In the genomic region with DNA sequence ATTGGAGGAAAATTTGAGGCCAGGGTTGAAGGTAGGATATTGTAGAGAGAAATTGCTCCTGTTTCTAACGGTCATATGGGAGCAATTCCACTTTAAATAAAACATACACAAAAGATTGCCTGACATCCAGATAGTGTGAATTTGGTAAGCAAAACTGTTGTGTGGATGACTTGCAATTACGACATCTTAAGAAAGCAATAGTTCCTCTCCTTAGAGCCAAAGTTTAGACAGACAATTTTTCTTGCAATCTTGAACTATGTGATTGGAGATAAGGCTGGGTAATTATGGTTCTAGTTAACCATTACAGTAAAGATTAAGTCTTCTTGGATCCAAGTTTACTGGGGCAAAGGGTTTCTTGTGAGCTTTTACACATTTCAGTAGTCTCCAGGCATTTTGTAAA, we compare ENCODE assay signal across 24 cellular contexts.
"Had no signal": no experiment of that assay in that cellular context is flagged by ENCODE, and none has a peak within 500 bp of the region (broad histone marks: within the 10 kb centered on the region; RNA-seq: fewer than 3 reads in every experiment).

No MANE protein-coding gene starts in this region.

- H3K4me3 Mint-ChIP-seq: central memory CD8-positive, alpha-beta T cell; effector memory CD8-positive, alpha-beta T cell; natural killer cell treated with Interleukin-12 subunit alpha and Interleukin-12 subunit beta and Interleukin-15 and Interleukin-18, amount 100 ng/mL, for 72 hours; stimulated activated effector memory CD8-positive, alpha-beta T cell treated with anti-CD3 and anti-CD28 coated beads, Interleukin-12 subunit alpha, Interleukin-12 subunit beta, amount 100 ng/mL, for 72 hours; stimulated activated naive CD8-positive, alpha-beta T cell treated with anti-CD3 and anti-CD28 coated beads, Interleukin-15, amount 100 ng/mL, for 72 hours; T-helper 1 cell treated with Interleukin-12 subunit alpha and Interleukin-12 subunit beta and Interleukin-4 antibody, amounts not matched to agents 30 μg/mL and 1 μg/mL, for 36 hours; WTC11 had no signal

- H3K9me3 Mint-ChIP-seq: WTC11 had no signal

- H3K4me1 ChIP-seq: breast epithelium, colonic mucosa, esophagus muscularis mucosa, gastroesophageal sphincter, left lung, pancreas, tibial artery had no signal

- H3K36me3 ChIP-seq: breast epithelium, colonic mucosa, esophagus muscularis mucosa, gastroesophageal sphincter, left lung, neutrophil, pancreas, tibial artery had no signal

- H3K4me3 ChIP-seq: breast epithelium, colonic mucosa, dorsolateral prefrontal cortex, esophagus muscularis mucosa, gastroesophageal sphincter, left lung, pancreas, skin epidermis, tibial artery had no signal

- H3K36me3 Mint-ChIP-seq: activated naive CD4-positive, alpha-beta T cell treated with anti-CD3 and anti-CD28 coated beads, Interleukin-2, amount 50 U/mL, for 72 hours; stimulated activated effector memory CD8-positive, alpha-beta T cell treated with anti-CD3 and anti-CD28 coated beads, Interleukin-12 subunit alpha, Interleukin-12 subunit beta, amount 100 ng/mL, for 72 hours; WTC11 had no signal

- H3K27ac Mint-ChIP-seq: activated naive CD4-positive, alpha-beta T cell treated with anti-CD3 and anti-CD28 coated beads, Interleukin-2, amount 50 U/mL, for 72 hours; effector memory CD8-positive, alpha-beta T cell; natural killer cell treated with Interleukin-12 subunit alpha and Interleukin-12 subunit beta and Interleukin-15 and Interleukin-18, amount 100 ng/mL, for 72 hours; stimulated activated effector memory CD8-positive, alpha-beta T cell treated with anti-CD3 and anti-CD28 coated beads, Interleukin-12 subunit alpha, Interleukin-12 subunit beta, amount 100 ng/mL, for 72 hours; stimulated activated naive CD8-positive, alpha-beta T cell treated with anti-CD3 and anti-CD28 coated beads, Interleukin-15, amount 100 ng/mL, for 72 hours; T-helper 1 cell treated with Interleukin-12 subunit alpha and Interleukin-12 subunit beta and Interleukin-4 antibody, amounts not matched to agents 30 μg/mL and 1 μg/mL, for 36 hours; WTC11 had no signal

- H3K27ac ChIP-seq: breast epithelium, colonic mucosa, dorsolateral prefrontal cortex, esophagus muscularis mucosa, gastroesophageal sphincter, left lung, neutrophil, pancreas, skin epidermis, tibial artery had no signal

- H3K9me3 ChIP-seq: breast epithelium, colonic mucosa, esophagus muscularis mucosa, gastroesophageal sphincter, pancreas, tibial artery had no signal

- FAIRE-seq: endothelial cell of umbilical vein, pancreas had no signal

- DNase-seq: activated T-cell treated with anti-CD3 and anti-CD28 coated beads, Interleukin-2, amount 50 U/mL, for 1 hour; colonic mucosa; dorsolateral prefrontal cortex; effector memory CD8-positive, alpha-beta T cell; kidney; left lung; pancreas; right cardiac atrium; stimulated activated CD4-positive, alpha-beta T cell treated with anti-CD3 and anti-CD28 coated beads, Interleukin-1b, Interleukin-23, amount 100 ng/mL, for 48 hours; stimulated activated naive CD8-positive, alpha-beta T cell treated with anti-CD3 and anti-CD28 coated beads, Interleukin-15, amount 100 ng/mL, for 72 hours; T1000; tibial artery had no signal

- ATAC-seq: activated naive CD4-positive, alpha-beta T cell treated with anti-CD3 and anti-CD28 coated beads, Interleukin-2, amount 50 U/mL, for 72 hours; effector memory CD8-positive, alpha-beta T cell; gastroesophageal sphincter; left lung; natural killer cell treated with Interleukin-12 subunit alpha and Interleukin-12 subunit beta and Interleukin-15 and Interleukin-18, amount 100 ng/mL, for 72 hours; pancreas; right cardiac atrium; stimulated activated effector memory CD8-positive, alpha-beta T cell treated with anti-CD3 and anti-CD28 coated beads, Interleukin-12 subunit alpha, Interleukin-12 subunit beta, amount 100 ng/mL, for 72 hours; stimulated activated naive CD8-positive, alpha-beta T cell treated with anti-CD3 and anti-CD28 coated beads, Interleukin-15, amount 100 ng/mL, for 72 hours; WTC11 had no signal

- H3K27me3 ChIP-seq: breast epithelium, colonic mucosa, dorsolateral prefrontal cortex, esophagus muscularis mucosa, gastroesophageal sphincter, left lung, neutrophil, pancreas, tibial artery had no signal

- H3K4me1 Mint-ChIP-seq: central memory CD8-positive, alpha-beta T cell; stimulated activated effector memory CD8-positive, alpha-beta T cell treated with anti-CD3 and anti-CD28 coated beads, Interleukin-12 subunit alpha, Interleukin-12 subunit beta, amount 100 ng/mL, for 72 hours; stimulated activated naive CD8-positive, alpha-beta T cell treated with anti-CD3 and anti-CD28 coated beads, Interleukin-15, amount 100 ng/mL, for 72 hours; WTC11 had no signal

- H3K27me3 Mint-ChIP-seq: central memory CD8-positive, alpha-beta T cell; effector memory CD8-positive, alpha-beta T cell; natural killer cell treated with Interleukin-12 subunit alpha and Interleukin-12 subunit beta and Interleukin-15 and Interleukin-18, amount 100 ng/mL, for 72 hours; stimulated activated naive CD8-positive, alpha-beta T cell treated with anti-CD3 and anti-CD28 coated beads, Interleukin-15, amount 100 ng/mL, for 72 hours had no signal
